ENCODE assay signal across 9 cellular contexts in the genomic region with DNA sequence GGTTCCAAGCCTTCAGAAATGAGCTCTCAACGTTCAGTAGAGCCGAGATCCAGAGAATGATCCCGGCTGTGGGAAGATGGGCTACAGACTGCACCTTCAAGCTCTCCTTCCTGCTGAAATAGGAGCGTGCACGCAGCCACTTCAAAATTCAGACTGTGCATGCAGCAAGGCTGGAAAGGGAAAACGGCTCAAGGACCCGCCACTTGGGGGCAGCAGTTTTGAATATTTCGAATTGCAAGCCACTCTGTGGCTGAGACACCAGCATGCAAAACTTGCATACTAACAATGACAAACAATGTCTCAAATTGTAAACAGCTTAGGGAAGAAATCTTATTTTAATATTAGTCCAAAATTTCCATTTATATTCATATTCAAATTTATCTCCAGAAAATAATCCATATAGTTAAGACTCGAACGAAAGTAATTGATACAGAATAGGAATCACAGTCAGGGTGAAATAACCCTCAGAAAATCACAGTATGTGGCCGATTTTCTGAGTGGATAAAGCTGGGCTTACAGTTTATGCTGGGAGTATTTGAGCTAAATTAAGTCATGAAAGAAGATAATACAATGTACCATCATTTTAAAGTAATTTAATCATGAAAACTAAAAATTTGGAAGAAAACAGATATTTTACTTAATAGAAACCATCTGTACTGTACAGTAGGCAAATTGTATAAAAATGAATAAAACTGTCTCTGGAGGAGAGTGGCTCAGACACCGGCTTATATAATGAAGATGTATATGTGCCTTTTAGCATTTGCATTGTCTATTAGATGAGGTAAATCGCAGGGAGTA.
A peak's percentile ranks its signal among the peaks of the same experiment; 100 is the strongest.
DNase-seq lines count a peak whose midpoint lies in the region; ATAC-seq, FAIRE-seq and TF ChIP-seq lines count a peak whose summit lies in the region.
"Had no signal": no experiment of that assay in that cellular context is flagged by ENCODE, and none has a peak within 500 bp of the region (broad histone marks: within the 10 kb centered on the region; RNA-seq: fewer than 3 reads in every experiment).

No MANE protein-coding gene starts in this region.

- H3K56ac ChIP-seq in mesendoderm (ENCODE audit: low read length) = no peak overlapping the region

- no peak overlapping the region for H2BK120ac ChIP-seq in mesendoderm (ENCODE audit: low read depth, low read length)

- POLR2A ChIA-PET in BJ (lab: Charles Lee) = no interaction called here

- FAIRE-seq in GM19239 (lab: Jason Lieb, UNC) = no peak

- no peak overlapping the region for H4K5ac ChIP-seq in mesendoderm (ENCODE audit: low read length)

- no peak overlapping the region for H3K18ac ChIP-seq in mesendoderm (ENCODE audit: low read length)

- no peak overlapping the region for H3K9ac ChIP-seq in mesendoderm (ENCODE audit: low read length)

- no peak overlapping the region for H4K8ac ChIP-seq in mesendoderm (ENCODE audit: low read depth, low read length)

- H3K4me1 ChIP-seq in mesendoderm (ENCODE audit: control insufficient read depth, low read depth, low read length) = no peaks in the 10 kb centered on the region

- no peak overlapping the region for H2BK15ac ChIP-seq in mesendoderm (replicated peaks; ENCODE audit: low read depth)

- H3K79me2 ChIP-seq in mesendoderm (ENCODE audit: control insufficient read depth, insufficient read depth, low read length) = no peaks in the 10 kb centered on the region

- H3K4ac ChIP-seq in mesendoderm (ENCODE audit: low read depth, low read length) = no peak overlapping the region

- H3K23ac ChIP-seq in mesendoderm (ENCODE audit: low read length) = no peak overlapping the region

- peak; percentile 46 for ATAC-seq in GM18861 (IDR thresholded peaks at IDR 0.05; ENCODE audit: unreplicated experiment)

- H3K36me3 ChIP-seq in BJ (ENCODE audit: control insufficient read depth, insufficient read depth, low read length) (no peaks in the 10 kb centered on the region), mesendoderm (ENCODE audit: control insufficient read depth, insufficient read depth, low read length) (no peaks in the 10 kb centered on the region)

- WGBS in mesendoderm (ENCODE audit: extremely low coverage, insufficient coverage, low lambda C conversion rate) = no CpG with 5 or more reads among the region's 13 CpGs

- no peak overlapping the region for H3K4me2 ChIP-seq in mesendoderm (ENCODE audit: low read length)

- no peak overlapping the region for H2BK5ac ChIP-seq in mesendoderm (ENCODE audit: low read length)

- H3K79me1 ChIP-seq in mesendoderm (ENCODE audit: low read length) = no peaks in the 10 kb centered on the region

- intact Hi-C loops in dorsolateral prefrontal cortex (cut with DNase I) = loop anchor here in 1 of 2 donors (5.0 kb wide), 1 partner anchor 273 kb away; no protein-coding TSS in a partner anchor

- CTCF ChIA-PET in BJ (lab: Yijun Ruan, JAX) = interaction anchor here (0.5 to 1.2 kb wide), 2 partner anchors 1687 to 1707 kb away, joined by 4 to 7 read pairs; no protein-coding TSS in a partner anchor

- no peak for DNase-seq in BJ (ENCODE audit: low read depth)
- peak; percentile 43 for DNase-seq in NCI-H1092 treated with DMSO at 0.1 percent for 48 hours (lab: John Stamatoyannopoulos, UW)
- peak; percentile 4 to 45 for DNase-seq in activated CD4-positive, alpha-beta T cell treated with anti-CD3 and anti-CD28 coated beads for 24 hours (ENCODE audit: low read depth in 2 of 2)
- peak; percentile 42 to 92 (median 76) for DNase-seq in dorsolateral prefrontal cortex
- DNase-seq in mesendoderm = peak; percentile 61
- peak; percentile 1 for DNase-seq in stimulated activated naive CD4-positive, alpha-beta T cell treated with Interleukin-2 at 50 U/mL for 16 hours (lab: John Stamatoyannopoulos, UW)
- no peak for DNase-seq in GM19239 (ENCODE audit: insufficient read length, low spot score)

- H3K27ac ChIP-seq in dorsolateral prefrontal cortex (no peak overlapping the region), mesendoderm (ENCODE audit: low read depth, low read length) (no peak overlapping the region)
- H3K27ac ChIP-seq: skin epidermis had no signal

- H2AK5ac ChIP-seq in mesendoderm (ENCODE audit: low read length) = no peak overlapping the region

- TF ChIP-seq CTCF in BJ (IDR thresholded peaks at IDR 0.05; ENCODE audit: insufficient read depth, low read depth, low read length) = peak; percentile 55
- peak; percentile 51 to 85 (median 71) for TF ChIP-seq CTCF in dorsolateral prefrontal cortex (IDR thresholded peaks at IDR 0.05 in 54 of 56, conservative IDR thresholded peaks at IDR 0.05 in 2 of 56; ENCODE audit: low read depth in 1 of 56, partially characterized antibody in 56 of 56)

- H3K27me3 ChIP-seq in BJ (ENCODE audit: control insufficient read depth, insufficient read depth, low read length) (no peaks in the 10 kb centered on the region), dorsolateral prefrontal cortex (peaks cover 0 to 72% (median 49%) of the 10 kb centered on the region in 45 donors), mesendoderm (ENCODE audit: insufficient read depth, low read length, poor library complexity) (no peaks in the 10 kb centered on the region)

- H3K4me3 ChIP-seq in BJ (ENCODE audit: low read depth, low read length) = no peak overlapping the region
- peak overlapping the region in 1 of 59 donors; percentile 2 for H3K4me3 ChIP-seq in dorsolateral prefrontal cortex
- H3K4me3 ChIP-seq in mesendoderm (ENCODE audit: low read length) = no peak overlapping the region
- H3K4me3 ChIP-seq: skin epidermis had no signal

Comparison
In these comparisons a context has a peak if more than half of its experiments do, and no peak if none do; other contexts are left out.
1. DNase-seq: peak in NCI-H1092 treated with DMSO at 0.1 percent for 48 hours (single experiment), activated CD4-positive, alpha-beta T cell treated with anti-CD3 and anti-CD28 coated beads for 24 hours (2 of 2), dorsolateral prefrontal cortex (10 of 10), mesendoderm (single experiment) and stimulated activated naive CD4-positive, alpha-beta T cell treated with Interleukin-2 at 50 U/mL for 16 hours (single experiment); none in BJ (single experiment) and GM19239 (single experiment).